Comparison of ENCODE assay signal across 3 cellular contexts in the genomic region with DNA sequence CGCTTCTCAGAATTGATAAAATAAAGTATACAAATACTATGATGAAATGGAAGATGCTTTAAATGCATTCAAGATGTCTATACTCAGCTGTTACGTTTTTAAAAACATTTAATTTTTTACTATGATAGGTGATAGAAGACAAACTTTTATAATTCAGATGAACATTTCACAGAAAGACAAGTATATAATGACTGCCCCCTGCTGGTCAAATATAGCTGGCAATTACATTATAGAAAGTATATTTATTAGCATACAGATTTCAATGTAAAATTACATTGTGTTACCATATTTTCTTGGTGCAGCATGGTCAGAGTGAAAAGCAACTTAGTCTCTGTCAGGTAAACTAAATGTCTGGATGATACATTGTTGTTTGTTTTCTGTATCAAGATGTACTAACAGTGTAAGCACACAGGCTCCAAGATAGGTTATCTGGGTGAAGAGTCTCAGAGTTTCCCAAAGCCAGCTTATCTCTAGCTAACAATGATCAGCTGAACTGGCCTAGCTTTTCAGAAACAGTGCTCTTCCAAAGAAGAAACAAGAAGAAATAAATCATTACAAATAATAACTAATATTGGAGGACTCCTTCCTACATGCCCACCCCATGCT.
TF ChIP-seq lines count a peak whose summit lies in the region.

No MANE protein-coding gene starts in this region.

TF ChIP-seq in SK-N-SH, 30 proteins besides CTCF, POLR2A, EP300 and RAD21 (continued from another document):
- TF ChIP-seq, protein P1, sequence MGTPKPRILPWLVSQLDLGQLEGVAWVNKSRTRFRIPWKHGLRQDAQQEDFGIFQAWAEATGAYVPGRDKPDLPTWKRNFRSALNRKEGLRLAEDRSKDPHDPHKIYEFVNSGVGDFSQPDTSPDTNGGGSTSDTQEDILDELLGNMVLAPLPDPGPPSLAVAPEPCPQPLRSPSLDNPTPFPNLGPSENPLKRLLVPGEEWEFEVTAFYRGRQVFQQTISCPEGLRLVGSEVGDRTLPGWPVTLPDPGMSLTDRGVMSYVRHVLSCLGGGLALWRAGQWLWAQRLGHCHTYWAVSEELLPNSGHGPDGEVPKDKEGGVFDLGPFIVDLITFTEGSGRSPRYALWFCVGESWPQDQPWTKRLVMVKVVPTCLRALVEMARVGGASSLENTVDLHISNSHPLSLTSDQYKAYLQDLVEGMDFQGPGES (IDR thresholded peaks at IDR 0.05; ENCODE audit: low read depth, low read length) = no peak
- TF ChIP-seq, protein P2, sequence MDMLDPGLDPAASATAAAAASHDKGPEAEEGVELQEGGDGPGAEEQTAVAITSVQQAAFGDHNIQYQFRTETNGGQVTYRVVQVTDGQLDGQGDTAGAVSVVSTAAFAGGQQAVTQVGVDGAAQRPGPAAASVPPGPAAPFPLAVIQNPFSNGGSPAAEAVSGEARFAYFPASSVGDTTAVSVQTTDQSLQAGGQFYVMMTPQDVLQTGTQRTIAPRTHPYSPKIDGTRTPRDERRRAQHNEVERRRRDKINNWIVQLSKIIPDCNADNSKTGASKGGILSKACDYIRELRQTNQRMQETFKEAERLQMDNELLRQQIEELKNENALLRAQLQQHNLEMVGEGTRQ (IDR thresholded peaks at IDR 0.05; ENCODE audit: borderline replicate concordance, low read depth, low read length) = no peak
- peak; percentile 36 for TF ChIP-seq SMC3 (IDR thresholded peaks at IDR 0.05; ENCODE audit: low read depth, low read length)

TF ChIP-seq in SK-N-SH treated with all-trans-retinoic acid at 6 μM for 48 hours, 23 proteins besides CTCF, POLR2A, EP300 and RAD21 (continued from another document):
- TF ChIP-seq, protein P3, sequence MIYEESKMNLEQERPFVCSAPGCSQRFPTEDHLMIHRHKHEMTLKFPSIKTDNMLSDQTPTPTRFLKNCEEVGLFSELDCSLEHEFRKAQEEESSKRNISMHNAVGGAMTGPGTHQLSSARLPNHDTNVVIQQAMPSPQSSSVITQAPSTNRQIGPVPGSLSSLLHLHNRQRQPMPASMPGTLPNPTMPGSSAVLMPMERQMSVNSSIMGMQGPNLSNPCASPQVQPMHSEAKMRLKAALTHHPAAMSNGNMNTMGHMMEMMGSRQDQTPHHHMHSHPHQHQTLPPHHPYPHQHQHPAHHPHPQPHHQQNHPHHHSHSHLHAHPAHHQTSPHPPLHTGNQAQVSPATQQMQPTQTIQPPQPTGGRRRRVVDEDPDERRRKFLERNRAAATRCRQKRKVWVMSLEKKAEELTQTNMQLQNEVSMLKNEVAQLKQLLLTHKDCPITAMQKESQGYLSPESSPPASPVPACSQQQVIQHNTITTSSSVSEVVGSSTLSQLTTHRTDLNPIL (CRISPR knock-in tag; IDR thresholded peaks at IDR 0.05; ENCODE audit: low read depth) = no peak
- no peak for TF ChIP-seq ZFP3 (CRISPR knock-in tag; IDR thresholded peaks at IDR 0.05)
- TF ChIP-seq GLIS3 (CRISPR knock-in tag; IDR thresholded peaks at IDR 0.05) = no peak
- TF ChIP-seq TCF4 (CRISPR knock-in tag; IDR thresholded peaks at IDR 0.05; ENCODE audit: borderline replicate concordance) = no peak
- TF ChIP-seq, protein P4, sequence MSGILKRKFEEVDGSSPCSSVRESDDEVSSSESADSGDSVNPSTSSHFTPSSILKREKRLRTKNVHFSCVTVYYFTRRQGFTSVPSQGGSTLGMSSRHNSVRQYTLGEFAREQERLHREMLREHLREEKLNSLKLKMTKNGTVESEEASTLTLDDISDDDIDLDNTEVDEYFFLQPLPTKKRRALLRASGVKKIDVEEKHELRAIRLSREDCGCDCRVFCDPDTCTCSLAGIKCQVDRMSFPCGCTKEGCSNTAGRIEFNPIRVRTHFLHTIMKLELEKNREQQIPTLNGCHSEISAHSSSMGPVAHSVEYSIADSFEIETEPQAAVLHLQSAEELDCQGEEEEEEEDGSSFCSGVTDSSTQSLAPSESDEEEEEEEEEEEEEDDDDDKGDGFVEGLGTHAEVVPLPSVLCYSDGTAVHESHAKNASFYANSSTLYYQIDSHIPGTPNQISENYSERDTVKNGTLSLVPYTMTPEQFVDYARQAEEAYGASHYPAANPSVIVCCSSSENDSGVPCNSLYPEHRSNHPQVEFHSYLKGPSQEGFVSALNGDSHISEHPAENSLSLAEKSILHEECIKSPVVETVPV (CRISPR knock-in tag; IDR thresholded peaks at IDR 0.05) = no peak
- TF ChIP-seq, protein P5, sequence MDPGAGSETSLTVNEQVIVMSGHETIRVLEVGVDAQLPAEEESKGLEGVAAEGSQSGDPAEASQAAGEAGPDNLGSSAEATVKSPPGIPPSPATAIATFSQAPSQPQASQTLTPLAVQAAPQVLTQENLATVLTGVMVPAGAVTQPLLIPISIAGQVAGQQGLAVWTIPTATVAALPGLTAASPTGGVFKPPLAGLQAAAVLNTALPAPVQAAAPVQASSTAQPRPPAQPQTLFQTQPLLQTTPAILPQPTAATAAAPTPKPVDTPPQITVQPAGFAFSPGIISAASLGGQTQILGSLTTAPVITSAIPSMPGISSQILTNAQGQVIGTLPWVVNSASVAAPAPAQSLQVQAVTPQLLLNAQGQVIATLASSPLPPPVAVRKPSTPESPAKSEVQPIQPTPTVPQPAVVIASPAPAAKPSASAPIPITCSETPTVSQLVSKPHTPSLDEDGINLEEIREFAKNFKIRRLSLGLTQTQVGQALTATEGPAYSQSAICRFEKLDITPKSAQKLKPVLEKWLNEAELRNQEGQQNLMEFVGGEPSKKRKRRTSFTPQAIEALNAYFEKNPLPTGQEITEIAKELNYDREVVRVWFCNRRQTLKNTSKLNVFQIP (CRISPR knock-in tag; IDR thresholded peaks at IDR 0.05; ENCODE audit: borderline replicate concordance, low read depth) = no peak
- no peak for TF ChIP-seq OSR1 (CRISPR knock-in tag; IDR thresholded peaks at IDR 0.05)
- TF ChIP-seq TOX (CRISPR knock-in tag; IDR thresholded peaks at IDR 0.05; ENCODE audit: borderline replicate concordance) = no peak
- TF ChIP-seq, protein P6, sequence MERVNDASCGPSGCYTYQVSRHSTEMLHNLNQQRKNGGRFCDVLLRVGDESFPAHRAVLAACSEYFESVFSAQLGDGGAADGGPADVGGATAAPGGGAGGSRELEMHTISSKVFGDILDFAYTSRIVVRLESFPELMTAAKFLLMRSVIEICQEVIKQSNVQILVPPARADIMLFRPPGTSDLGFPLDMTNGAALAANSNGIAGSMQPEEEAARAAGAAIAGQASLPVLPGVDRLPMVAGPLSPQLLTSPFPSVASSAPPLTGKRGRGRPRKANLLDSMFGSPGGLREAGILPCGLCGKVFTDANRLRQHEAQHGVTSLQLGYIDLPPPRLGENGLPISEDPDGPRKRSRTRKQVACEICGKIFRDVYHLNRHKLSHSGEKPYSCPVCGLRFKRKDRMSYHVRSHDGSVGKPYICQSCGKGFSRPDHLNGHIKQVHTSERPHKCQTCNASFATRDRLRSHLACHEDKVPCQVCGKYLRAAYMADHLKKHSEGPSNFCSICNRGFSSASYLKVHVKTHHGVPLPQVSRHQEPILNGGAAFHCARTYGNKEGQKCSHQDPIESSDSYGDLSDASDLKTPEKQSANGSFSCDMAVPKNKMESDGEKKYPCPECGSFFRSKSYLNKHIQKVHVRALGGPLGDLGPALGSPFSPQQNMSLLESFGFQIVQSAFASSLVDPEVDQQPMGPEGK (CRISPR knock-in tag; IDR thresholded peaks at IDR 0.05; ENCODE audit: borderline replicate concordance) = no peak
- no peak for TF ChIP-seq RARB (CRISPR knock-in tag; IDR thresholded peaks at IDR 0.05)

TF ChIP-seq in liver, 16 proteins besides CTCF, POLR2A, EP300 and RAD21 (continued from another document):
- TF ChIP-seq, protein P7, sequence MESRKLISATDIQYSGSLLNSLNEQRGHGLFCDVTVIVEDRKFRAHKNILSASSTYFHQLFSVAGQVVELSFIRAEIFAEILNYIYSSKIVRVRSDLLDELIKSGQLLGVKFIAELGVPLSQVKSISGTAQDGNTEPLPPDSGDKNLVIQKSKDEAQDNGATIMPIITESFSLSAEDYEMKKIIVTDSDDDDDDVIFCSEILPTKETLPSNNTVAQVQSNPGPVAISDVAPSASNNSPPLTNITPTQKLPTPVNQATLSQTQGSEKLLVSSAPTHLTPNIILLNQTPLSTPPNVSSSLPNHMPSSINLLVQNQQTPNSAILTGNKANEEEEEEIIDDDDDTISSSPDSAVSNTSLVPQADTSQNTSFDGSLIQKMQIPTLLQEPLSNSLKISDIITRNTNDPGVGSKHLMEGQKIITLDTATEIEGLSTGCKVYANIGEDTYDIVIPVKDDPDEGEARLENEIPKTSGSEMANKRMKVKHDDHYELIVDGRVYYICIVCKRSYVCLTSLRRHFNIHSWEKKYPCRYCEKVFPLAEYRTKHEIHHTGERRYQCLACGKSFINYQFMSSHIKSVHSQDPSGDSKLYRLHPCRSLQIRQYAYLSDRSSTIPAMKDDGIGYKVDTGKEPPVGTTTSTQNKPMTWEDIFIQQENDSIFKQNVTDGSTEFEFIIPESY (IDR thresholded peaks at IDR 0.05) = no peak
- TF ChIP-seq, protein P8, sequence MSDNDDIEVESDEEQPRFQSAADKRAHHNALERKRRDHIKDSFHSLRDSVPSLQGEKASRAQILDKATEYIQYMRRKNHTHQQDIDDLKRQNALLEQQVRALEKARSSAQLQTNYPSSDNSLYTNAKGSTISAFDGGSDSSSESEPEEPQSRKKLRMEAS (IDR thresholded peaks at IDR 0.05) = no peak
- no peak for TF ChIP-seq TAF1 (conservative IDR thresholded peaks at IDR 0.05)
